Comparison of ENCODE assay signal across 8 cellular contexts in genomic region chr12:96401061-96401871, GRCh38. TPM values are rescaled to one million over a fixed set of nuclear protein-coding genes. Genes with fewer than 3 reads are reported as not detected.
A peak's percentile ranks its signal among the peaks of the same experiment; 100 is the strongest.
DNase-seq lines count a peak whose midpoint lies in the region; ATAC-seq, FAIRE-seq and TF ChIP-seq lines count a peak whose summit lies in the region.

No MANE protein-coding gene starts in this region.

- H3K9me1 ChIP-seq in K562 (ENCODE audit: control insufficient read depth, insufficient read depth, low read length), result no peaks in the 10 kb centered on the region

- BruUV-seq in K562 (replicated peaks; lab: Mats Ljungman, UMichigan), result TSS peak; percentile 60

- peak; percentile 23 for FAIRE-seq in K562 (lab: Jason Lieb, UNC)

- peak; percentile 18 to 63 (median 49); a peak in 4 of 6 replicates for TF ChIP-seq CTCF in K562 (IDR thresholded peaks at IDR 0.05 in 2 of 3, conservative IDR thresholded peaks at IDR 0.05 in 1 of 3; ENCODE audit: insufficient read depth in 2 of 3, low read depth in 1 of 3, low read length in 3 of 3)

- peaks cover 40% of the 10 kb centered on the region for H3K79me2 ChIP-seq in K562 (ENCODE audit: control insufficient read depth, insufficient read depth, low read length)

- H4K20me1 ChIP-seq in K562 (replicated peaks; ENCODE audit: control insufficient read depth, insufficient read depth, low read length), result peaks cover 7% of the 10 kb centered on the region

- H3K27me3 Mint-ChIP-seq in IgD-negative memory B cell, result no peaks in the 10 kb centered on the region

- H3K9me3 ChIP-seq in K562 (replicated peaks; ENCODE audit: control insufficient read depth, insufficient read depth, low read depth, low read length), result no peaks in the 10 kb centered on the region
- no peaks in the 10 kb centered on the region for H3K9me3 ChIP-seq in iPS-15b (ENCODE audit: control insufficient read depth, insufficient read depth, low read length)
- H3K9me3 ChIP-seq in skeletal muscle satellite cell (replicated peaks; ENCODE audit: low read length), result no peaks in the 10 kb centered on the region

- intact Hi-C loops in K562 (cut with micrococcal nuclease), result loop anchor here (2.0 to 5.0 kb wide), 4 partner anchors 86 to 339 kb away; partner anchors contain the start of gene CFAP54

- peaks cover 2% of the 10 kb centered on the region for H3K36me3 Mint-ChIP-seq in IgD-negative memory B cell

- H3K27me3 ChIP-seq in K562 (ENCODE audit: control insufficient read depth in 2 of 2, insufficient read depth in 2 of 2, low read length in 2 of 2), result no peaks in the 10 kb centered on the region
- H3K27me3 ChIP-seq in iPS-15b (ENCODE audit: control insufficient read depth, insufficient read depth, low read length), result no peaks in the 10 kb centered on the region
- no peaks in the 10 kb centered on the region for H3K27me3 ChIP-seq in skeletal muscle satellite cell (ENCODE audit: control insufficient read depth, insufficient read depth, low read length)

- ATAC-seq in GM21381 (IDR thresholded peaks at IDR 0.05; ENCODE audit: unreplicated experiment), result peak; percentile 20
- ATAC-seq in K562, result peak; percentile 14
- ATAC-seq in HG02763 (IDR thresholded peaks at IDR 0.05; ENCODE audit: unreplicated experiment), result no peak

- peak overlapping the region; percentile 93 to 99 (median 97) for H3K27ac Mint-ChIP-seq in IgD-negative memory B cell

- peak; percentile 50 to 60 for TF ChIP-seq RAD21 in K562 (CRISPR knock-in tag; conservative IDR thresholded peaks at IDR 0.05 in 1 of 2, IDR thresholded peaks at IDR 0.05 in 1 of 2)

- H3K36me3 ChIP-seq in K562 (ENCODE audit: control insufficient read depth, insufficient read depth, low read length) (no peaks in the 10 kb centered on the region), iPS-15b (ENCODE audit: control insufficient read depth, insufficient read depth, low read length) (peaks cover 2% of the 10 kb centered on the region), skeletal muscle satellite cell (ENCODE audit: insufficient read depth, low read length) (no peaks in the 10 kb centered on the region)

- peak overlapping the region; percentile 95 to 99 (median 97) for H3K4me3 Mint-ChIP-seq in IgD-negative memory B cell

- H3K4me1 ChIP-seq in K562 (replicated peaks in 1 of 2; ENCODE audit: control insufficient read depth in 2 of 2, insufficient read depth in 2 of 2, low read length in 2 of 2) (peaks cover 5 to 10% of the 10 kb centered on the region in 2 experiments; a peak in 3 of 5 replicates), iPS-15b (ENCODE audit: control insufficient read depth, insufficient read depth, low read length) (peaks cover 10% of the 10 kb centered on the region), skeletal muscle satellite cell (ENCODE audit: control insufficient read depth, insufficient read depth, low read length) (peaks cover 15% of the 10 kb centered on the region)

- H3K9me3 Mint-ChIP-seq in IgD-negative memory B cell, result no peaks in the 10 kb centered on the region

- H3K27ac ChIP-seq in K562 (ENCODE audit: extremely low read depth, low read depth, low read length), result peak overlapping the region; percentile 87

- H3K4me3 ChIP-seq in K562 (peak overlapping the region; percentile 90), iPS-15b (ENCODE audit: low read depth, low read length) (peak overlapping the region; percentile 83), skeletal muscle satellite cell (ENCODE audit: low read length) (peak overlapping the region; percentile 83)

- WGBS in K562 (ENCODE audit: insufficient coverage, low coverage, missing lambda C conversion rate), result 10% methylated on average over 19 of the region's 19 CpGs

- no peak for TF ChIP-seq POLR2A in K562 (conservative IDR thresholded peaks at IDR 0.05)

- DNase-seq in D341Med (ENCODE audit: low spot score) (peak; percentile 38), SK-MEL-5 (ENCODE audit: low read depth, low spot score) (peak; percentile 86), K562 (ENCODE audit: extremely low read depth in 1 of 4, low spot score in 3 of 4) (peak; percentile 39 to 75 (median 54))

- H3K9ac ChIP-seq in K562 (ENCODE audit: insufficient read depth in 1 of 2, low read depth in 2 of 2, low read length in 2 of 2), result peak overlapping the region; percentile 73 to 90
- no peak overlapping the region for H3K9ac ChIP-seq in iPS-15b (ENCODE audit: low read depth, low read length)
- H3K9ac ChIP-seq in skeletal muscle satellite cell (ENCODE audit: low read depth, low read length), result peak overlapping the region; percentile 92

- peak overlapping the region; percentile 98 for H2AFZ ChIP-seq in K562 (ENCODE audit: low read depth, low read length)

- peak; percentile 40; the same call in 1 of the 2 replicates for TF ChIP-seq EP300 in K562 (IDR thresholded peaks at IDR 0.05; ENCODE audit: low read length)

- peaks cover 37 to 50% (median 37%) of the 10 kb centered on the region in 3 donors for H3K4me1 Mint-ChIP-seq in IgD-negative memory B cell

- in situ Hi-C loops in SK-MEL-5 (cut with HindIII; ENCODE audit: low pct_unique_long_range_greater_than_20kb, low sequenced_read_pairs) (no loop called here), K562 (cut with MboI) (no loop called here)

- POLR2A ChIA-PET in K562 (lab: Yijun Ruan, JAX), result interaction anchor here (0.5 to 0.9 kb wide), 4 partner anchors 10 to 162 kb away, joined by 3 to 4 read pairs (median 3); no protein-coding TSS in a partner anchor

- peak overlapping the region; percentile 90 for H3K4me2 ChIP-seq in K562 (ENCODE audit: insufficient read depth, low read length)
- H3K4me2 ChIP-seq in skeletal muscle satellite cell (ENCODE audit: low read length), result peak overlapping the region; percentile 97

- CTCF ChIA-PET in K562 (lab: Yijun Ruan, JAX; ENCODE audit: low intra/inter-chr PET ratio), result interaction anchor here (0.8 to 1.2 kb wide), 2 partner anchors 98 to 115 kb away, joined by 4 to 5 read pairs; no protein-coding TSS in a partner anchor

TF ChIP-seq in K562, 482 proteins besides CTCF, POLR2A, EP300 and RAD21 (continues in another document):
- TF ChIP-seq MAX (CRISPR knock-in tag; IDR thresholded peaks at IDR 0.05) (no peak), SAP30 (IDR thresholded peaks at IDR 0.05; ENCODE audit: borderline replicate concordance, insufficient read depth, low read depth, low read length, poor library complexity, severe bottlenecking) (no peak), MCM7 (IDR thresholded peaks at IDR 0.05) (no peak), ZNF76 (CRISPR knock-in tag; IDR thresholded peaks at IDR 0.05; ENCODE audit: borderline replicate concordance) (no peak), E4F1 (CRISPR knock-in tag; IDR thresholded peaks at IDR 0.05; ENCODE audit: borderline replicate concordance) (no peak), NR4A1 (CRISPR knock-in tag; IDR thresholded peaks at IDR 0.05) (no peak), NR4A1 (tag; IDR thresholded peaks at IDR 0.05) (peak; percentile 64; the same call in 1 of the 2 replicates), PHF21A (IDR thresholded peaks at IDR 0.05; ENCODE audit: borderline replicate concordance, low read depth) (no peak)

RNA-seq across cellular contexts. Expression of gene CDK17, which starts 1.0 kb away (rescaled TPM):
- polyA plus RNA-seq in IgD-negative memory B cell (30.0 TPM), K562 (2011; rRNA removed) (18.6 and 21.6 TPM in 2 replicates), K562 (2014; fragmentation: Illumina TruSeq; extraction: Trizol) (27.8 and 35.1 TPM in 2 replicates), K562 (2014; fragmentation: Nextera tagmentation; extraction: Ambion mirVana) (1 to 10 TPM; 4.8 to 5.4 TPM), K562 (2014; rRNA removed) (12.9 and 13.9 TPM in 2 replicates)
- total RNA-seq in SK-MEL-5 (2014; rRNA removed; shearing (Covaris generic)), result 47.0 and 47.4 TPM in 2 replicates
- 21.0 and 27.8 TPM in 2 replicates for polyA plus RNA-seq in SK-MEL-5 (2015; cell fraction: cytosol; rRNA removed)
- polyA plus RNA-seq in SK-MEL-5 (2015; cell fraction: nucleus; rRNA removed), result 30.3 and 32.2 TPM in 2 replicates
- 65.9 and 172 TPM in 2 replicates for total RNA-seq in K562 (2011; cell fraction: chromatin; rRNA removed; ENCODE audit: low replicate concordance)
- 32.7 and 54.6 TPM in 2 replicates for total RNA-seq in K562 (2011; cell fraction: nucleolus; rRNA removed)
- 69.6 and 109 TPM in 2 replicates for total RNA-seq in K562 (2011; cell fraction: nucleoplasm; rRNA removed)
- total RNA-seq in K562 (2014; rRNA removed) (16.8 and 17.5 TPM in 2 replicates), K562 (2014; rRNA removed; fragmentation: Illumina TruSeq; extraction: Trizol) (33.0 and 40.7 TPM in 2 replicates), K562 (2015; rRNA removed; fragmentation: Illumina TruSeq; extraction: Trizol) (32.5 and 39.3 TPM in 2 replicates), K562 (2021) (21.1 and 24.6 TPM in 2 replicates)
- 5.4 and 12.0 TPM in 2 replicates for polyA plus RNA-seq in K562 (2011; cell fraction: cytosol; rRNA removed)
- polyA plus RNA-seq in K562 (2011; cell fraction: nucleus; rRNA removed), result 18.3 and 30.3 TPM in 2 replicates
- 13.1 and 14.2 TPM in 2 replicates for polyA plus RNA-seq in K562 (2012)
- polyA minus RNA-seq in K562 (2011; rRNA and poly(A)+ RNA removed), result 80.0 and 84.5 TPM in 2 replicates
- polyA minus RNA-seq in K562 (2011; cell fraction: cytosol; rRNA and poly(A)+ RNA removed), result 20.4 and 29.0 TPM in 2 replicates
- 45.0 and 95.5 TPM in 2 replicates for polyA minus RNA-seq in K562 (2011; cell fraction: nucleus; rRNA and poly(A)+ RNA removed)
- 48.3 and 56.0 TPM in 2 replicates for total RNA-seq in skeletal muscle satellite cell (2012; rRNA removed)
